In genomic region chr11:69297225-69297925, GRCh38 we compare ENCODE assay signal across 8 cellular contexts. TPM values are rescaled to one million over a fixed set of nuclear protein-coding genes. Genes with fewer than 3 reads are reported as not detected.
DNase-seq lines count a peak whose midpoint lies in the region; ATAC-seq and TF ChIP-seq lines count a peak whose summit lies in the region.

No MANE protein-coding gene starts in this region.

- H3K27me3 ChIP-seq in CD4-positive, CD25-positive, alpha-beta regulatory T cell (ENCODE audit: control insufficient read depth, insufficient read depth, low read length), result no peaks in the 10 kb centered on the region
- H3K27me3 ChIP-seq in heart left ventricle, result no peaks in the 10 kb centered on the region
- H3K27me3 ChIP-seq in uterus, result no peaks in the 10 kb centered on the region

- no peaks in the 10 kb centered on the region for H3K36me3 ChIP-seq in CD4-positive, CD25-positive, alpha-beta regulatory T cell (ENCODE audit: control insufficient read depth, insufficient read depth, low read length)
- no peaks in the 10 kb centered on the region for H3K36me3 ChIP-seq in heart left ventricle
- H3K36me3 ChIP-seq in uterus, result no peaks in the 10 kb centered on the region

- peaks cover 41% of the 10 kb centered on the region for H3K4me1 ChIP-seq in CD4-positive, CD25-positive, alpha-beta regulatory T cell (ENCODE audit: control insufficient read depth, insufficient read depth, low read length, poor library complexity, severe bottlenecking)
- peaks cover 15 to 92% (median 48%) of the 10 kb centered on the region in 12 donors for H3K4me1 ChIP-seq in heart left ventricle
- H3K4me1 ChIP-seq in uterus, result peaks cover 0 to 14% of the 10 kb centered on the region in 2 donors

- no peaks in the 10 kb centered on the region for H3K36me3 Mint-ChIP-seq in CD4-positive, CD25-positive, alpha-beta regulatory T cell
- H3K36me3 Mint-ChIP-seq in activated naive CD4-positive, alpha-beta T cell treated with anti-CD3 and anti-CD28 coated beads, Interleukin-2, amount 50 U/mL, for 24 hours, result no peaks in the 10 kb centered on the region

- H3K27me3 Mint-ChIP-seq in CD4-positive, CD25-positive, alpha-beta regulatory T cell, result no peaks in the 10 kb centered on the region
- no peaks in the 10 kb centered on the region for H3K27me3 Mint-ChIP-seq in activated naive CD4-positive, alpha-beta T cell treated with anti-CD3 and anti-CD28 coated beads, Interleukin-2, amount 50 U/mL, for 24 hours

- WGBS in heart left ventricle, 4 donors, result 13 to 22% (median 16%) methylated on average over 17 to 18 of the region's 18 CpGs

- peak overlapping the region; percentile 50 for H3K4me3 ChIP-seq in CD4-positive, CD25-positive, alpha-beta regulatory T cell (ENCODE audit: low read depth, low read length)
- H3K4me3 ChIP-seq in heart left ventricle (peak overlapping the region in 9 of 12 donors; percentile 6 to 43 (median 30)), uterus (no peak overlapping the region)

- peak overlapping the region; percentile 8 for H3K27ac ChIP-seq in CD4-positive, CD25-positive, alpha-beta regulatory T cell (ENCODE audit: insufficient read depth, low read length, poor library complexity, severe bottlenecking)
- peak overlapping the region in 11 of 12 donors; percentile 70 to 94 (median 81) for H3K27ac ChIP-seq in heart left ventricle
- peak overlapping the region; percentile 28 to 52 for H3K27ac ChIP-seq in uterus

- ATAC-seq in CD4-positive, CD25-positive, alpha-beta regulatory T cell (ENCODE audit: low read depth in 2 of 2), result peak; percentile 57 to 68
- ATAC-seq in SK-N-SH treated with all-trans-retinoic acid at 6 μM for 48 hours (peak; percentile 77), heart left ventricle (peak; percentile 49 to 89 (median 82))

- DNase-seq in CD4-positive, CD25-positive, alpha-beta regulatory T cell, result peak; percentile 40 to 69 (median 64)
- DNase-seq in GM20000 (ENCODE audit: low spot score), result peak; percentile 85
- peak; percentile 99 for DNase-seq in HS-5 (ENCODE audit: low read depth)
- peak; percentile 94 to 97 (median 95) for DNase-seq in heart left ventricle
- peak; percentile 79 for DNase-seq in retina
- DNase-seq in uterus, result peak; percentile 74 to 79

- peak overlapping the region; percentile 49 to 96 (median 89) for H3K27ac Mint-ChIP-seq in CD4-positive, CD25-positive, alpha-beta regulatory T cell
- peak overlapping the region; percentile 6 for H3K27ac Mint-ChIP-seq in activated naive CD4-positive, alpha-beta T cell treated with anti-CD3 and anti-CD28 coated beads, Interleukin-2, amount 50 U/mL, for 24 hours

- no peak for TF ChIP-seq CTCF in GM20000 (IDR thresholded peaks at IDR 0.05; ENCODE audit: extremely low read depth, missing control alignments)
- TF ChIP-seq CTCF in heart left ventricle (IDR thresholded peaks at IDR 0.05), result no peak
- no peak for TF ChIP-seq CTCF in uterus (IDR thresholded peaks at IDR 0.05)

- intact Hi-C loops in heart left ventricle (cut with DNase I) (loop anchor here in 8 of 10 donors (1.0 to 10.0 kb wide), 11 partner anchors 117 to 345 kb away; partner anchors contain the start of gene CCND1 (in 2 of the 8)), uterus (cut with DNase I; ENCODE audit: low total_unique reads) (loop anchor here (10.0 kb wide), 1 partner anchor 347 kb away; the partner anchor contains the start of gene CCND1)

- H3K4me1 Mint-ChIP-seq in CD4-positive, CD25-positive, alpha-beta regulatory T cell, result peaks cover 4 to 63% (median 21%) of the 10 kb centered on the region in 4 donors
- peaks cover 64% of the 10 kb centered on the region for H3K4me1 Mint-ChIP-seq in activated naive CD4-positive, alpha-beta T cell treated with anti-CD3 and anti-CD28 coated beads, Interleukin-2, amount 50 U/mL, for 24 hours

- no peak for TF ChIP-seq POLR2A in heart left ventricle (IDR thresholded peaks at IDR 0.05)
- no peak for TF ChIP-seq POLR2A in uterus (IDR thresholded peaks at IDR 0.05)

- H3K4me3 Mint-ChIP-seq in CD4-positive, CD25-positive, alpha-beta regulatory T cell, result peak overlapping the region; percentile 46 to 91 (median 82)
- peak overlapping the region; percentile 79 for H3K4me3 Mint-ChIP-seq in activated naive CD4-positive, alpha-beta T cell treated with anti-CD3 and anti-CD28 coated beads, Interleukin-2, amount 50 U/mL, for 24 hours

- peaks cover 0 to 2% (median 0%) of the 10 kb centered on the region in 7 donors for H3K9me3 Mint-ChIP-seq in CD4-positive, CD25-positive, alpha-beta regulatory T cell
- H3K9me3 Mint-ChIP-seq in activated naive CD4-positive, alpha-beta T cell treated with anti-CD3 and anti-CD28 coated beads, Interleukin-2, amount 50 U/mL, for 24 hours, result no peaks in the 10 kb centered on the region

- no peaks in the 10 kb centered on the region for H3K9me3 ChIP-seq in CD4-positive, CD25-positive, alpha-beta regulatory T cell (ENCODE audit: control insufficient read depth in 2 of 2, low read length in 2 of 2)
- peaks cover 0 to 5% (median 0%) of the 10 kb centered on the region in 12 donors for H3K9me3 ChIP-seq in heart left ventricle
- no peaks in the 10 kb centered on the region for H3K9me3 ChIP-seq in uterus

TF ChIP-seq in SK-N-SH treated with all-trans-retinoic acid at 6 μM for 48 hours, 23 proteins besides CTCF, POLR2A, EP300 and RAD21:
- TF ChIP-seq CREB5 (CRISPR knock-in tag; IDR thresholded peaks at IDR 0.05; ENCODE audit: low read depth) (peak; percentile 57; the same call in 1 of the 2 replicates), OSR1 (CRISPR knock-in tag; IDR thresholded peaks at IDR 0.05) (no peak), ZFP3 (CRISPR knock-in tag; IDR thresholded peaks at IDR 0.05) (peak; percentile 93), CSDC2 (CRISPR knock-in tag; IDR thresholded peaks at IDR 0.05) (no peak), ZFP30 (CRISPR knock-in tag; IDR thresholded peaks at IDR 0.05) (no peak), ISL1 (CRISPR knock-in tag; IDR thresholded peaks at IDR 0.05) (peak; percentile 56; the same call in 1 of the 2 replicates), PATZ1 (CRISPR knock-in tag; IDR thresholded peaks at IDR 0.05; ENCODE audit: borderline replicate concordance) (peak; percentile 100)

RNA-seq across cellular contexts. Expression of gene MYEOV, which starts 3.4 kb away (rescaled TPM):
- 1.0 TPM for total RNA-seq in CD4-positive, CD25-positive, alpha-beta regulatory T cell
- not detected for polyA plus RNA-seq in CD4-positive, CD25-positive, alpha-beta regulatory T cell
- under 1 TPM in 2 of 9 donors, not detected in 7; 0.37 to 0.88 TPM for total RNA-seq in heart left ventricle
- under 1 TPM; 0.08 TPM for polyA plus RNA-seq in heart left ventricle
- total RNA-seq in uterus, result 1 to 10 TPM in 1 of 4 donors, under 1 TPM in 1, not detected in 2; 0.35 to 1.4 TPM

Comparison
In these comparisons a context has a peak if more than half of its experiments do, and no peak if none do; other contexts are left out.
1. H3K27ac ChIP-seq: peak in every context shown above with its lines; median percentile 81 in heart left ventricle; 40 in uterus; 8 in CD4-positive, CD25-positive, alpha-beta regulatory T cell.
2. H3K4me3 ChIP-seq: peak in CD4-positive, CD25-positive, alpha-beta regulatory T cell (single experiment) and heart left ventricle (9 of 12); none in uterus (0 of 2).
3. Peak in every context shown above with its lines, with median percentiles within 50 percentile points of each other: ATAC-seq and DNase-seq.